In the genomic region with DNA sequence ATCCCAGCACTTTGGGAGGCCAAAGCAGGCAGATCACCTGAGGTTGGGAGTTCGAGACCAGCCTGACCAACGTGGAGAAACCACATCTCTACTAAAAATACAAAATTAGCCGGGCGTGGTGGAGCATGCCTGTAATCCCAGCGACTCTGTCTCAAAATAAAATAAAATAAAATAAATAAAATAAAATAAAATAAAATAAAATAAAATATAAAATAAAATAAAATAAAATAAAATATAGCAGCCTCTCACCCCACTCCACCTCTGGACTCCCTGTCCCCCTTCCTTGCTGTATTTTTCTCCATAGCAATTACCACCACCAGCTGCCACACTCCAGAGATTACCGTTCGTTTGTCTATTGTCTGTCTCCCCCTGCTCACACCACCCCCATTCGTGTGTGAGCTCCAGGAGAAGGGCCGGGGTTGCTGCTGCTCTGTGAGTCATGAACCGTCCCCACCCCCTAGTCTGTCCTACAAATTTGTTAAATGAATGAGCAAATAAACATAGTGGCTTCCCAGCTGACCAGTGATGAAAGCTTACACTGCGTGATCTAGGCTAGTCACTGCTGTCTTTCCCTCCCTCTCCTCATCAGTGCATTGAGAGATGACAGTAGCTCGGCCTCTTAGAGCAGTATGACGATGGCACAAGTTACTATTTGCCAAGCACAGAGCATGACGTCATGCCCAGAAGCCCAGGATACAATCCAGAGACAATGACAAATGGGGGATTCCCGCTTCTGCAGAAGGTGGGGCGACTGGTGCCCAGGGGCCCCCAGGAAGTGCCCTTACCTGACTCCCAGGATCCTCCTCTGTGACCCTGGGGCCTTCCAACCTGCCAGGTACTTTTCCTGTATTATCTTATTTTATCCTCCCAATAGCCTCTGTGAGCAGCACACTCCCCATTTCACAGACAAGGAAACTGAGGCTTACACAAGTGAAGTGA, we compare ENCODE assay signal across 8 cellular contexts. TPM values are rescaled to one million over a fixed set of nuclear protein-coding genes. Genes with fewer than 3 reads are reported as not detected.
DNase-seq lines count a peak whose midpoint lies in the region; FAIRE-seq and TF ChIP-seq lines count a peak whose summit lies in the region.

No MANE protein-coding gene starts in this region.

- no peak for FAIRE-seq in frontal cortex (lab: Jason Lieb, UNC)

- no peak for TF ChIP-seq POLR2A in lower leg skin (IDR thresholded peaks at IDR 0.05)

- WGBS in lower leg skin, 2 donors = 52 to 57% methylated on average over 16 of the region's 16 CpGs

- DNase-seq in stimulated activated CD4-positive, alpha-beta T cell treated with anti-CD3 and anti-CD28 coated beads, Interleukin-15, amount 100 ng/mL, for 24 hours = peak; percentile 31
- no peak for DNase-seq in stimulated activated CD4-positive, alpha-beta T cell treated with anti-CD3 and anti-CD28 coated beads, Interleukin-4, amount 100 ng/mL, for 1 hour
- DNase-seq in NCI-H82 treated with DMSO at 0.1 percent for 48 hours (lab: John Stamatoyannopoulos, UW; ENCODE audit: unreplicated experiment) (peak; percentile 23), epithelial cell of esophagus (ENCODE audit: low read depth) (peak; percentile 92), retina (peak; percentile 76), frontal cortex (ENCODE audit: low spot score in 2 of 2) (no peak), inferior parietal cortex (ENCODE audit: extremely low spot score) (no peak), lower leg skin (ENCODE audit: low spot score in 2 of 2) (no peak)

- H3K4me3 ChIP-seq in epithelial cell of esophagus (ENCODE audit: low read length) (no peak overlapping the region), lower leg skin (ENCODE audit: low read depth, poor library complexity, severe bottlenecking) (no peak overlapping the region)

- TF ChIP-seq CTCF in epithelial cell of esophagus (IDR thresholded peaks at IDR 0.05; ENCODE audit: insufficient read depth, low read depth, low read length, missing control alignments) (no peak), lower leg skin (IDR thresholded peaks at IDR 0.05) (no peak)

- intact Hi-C loops in lower leg skin (cut with DNase I; ENCODE audit: low total_unique reads) = no loop called here

RNA-seq across cellular contexts. Expression of gene EPHA2, which starts 8.3 kb away (rescaled TPM):
- total RNA-seq in frontal cortex = 1.2 TPM
- total RNA-seq in lower leg skin = 10 to 100 TPM; 63.6 to 83.8 (median 68.8) TPM

RNA-seq across cellular contexts. Expression of gene ARHGEF19, which starts 48.3 kb away (rescaled TPM):
- total RNA-seq in frontal cortex = 1.2 TPM
- 10 to 100 TPM; 45.7 to 63.1 (median 48.5) TPM for total RNA-seq in lower leg skin

Comparison
In these comparisons a context has a peak if more than half of its experiments do, and no peak if none do; other contexts are left out.
1. DNase-seq: peak in stimulated activated CD4-positive, alpha-beta T cell treated with anti-CD3 and anti-CD28 coated beads, Interleukin-15, amount 100 ng/mL, for 24 hours (single experiment), NCI-H82 treated with DMSO at 0.1 percent for 48 hours (single experiment), epithelial cell of esophagus (single experiment) and retina (single experiment); none in stimulated activated CD4-positive, alpha-beta T cell treated with anti-CD3 and anti-CD28 coated beads, Interleukin-4, amount 100 ng/mL, for 1 hour (single experiment), frontal cortex (0 of 2), inferior parietal cortex (single experiment) and lower leg skin (0 of 2).
2. RNA of gene EPHA2, which starts 8.3 kb away (total RNA-seq): 63.6 to 83.8 TPM in lower leg skin; 1.2 TPM in frontal cortex (single experiment); every median in the first group is over 10 times any median in the second.
3. RNA of gene ARHGEF19, which starts 48.3 kb away (total RNA-seq): 45.7 to 63.1 TPM in lower leg skin; 1.2 TPM in frontal cortex (single experiment); every median in the first group is over 10 times any median in the second.